Comparison of ENCODE assay signal across 9 cellular contexts in the genomic region with DNA sequence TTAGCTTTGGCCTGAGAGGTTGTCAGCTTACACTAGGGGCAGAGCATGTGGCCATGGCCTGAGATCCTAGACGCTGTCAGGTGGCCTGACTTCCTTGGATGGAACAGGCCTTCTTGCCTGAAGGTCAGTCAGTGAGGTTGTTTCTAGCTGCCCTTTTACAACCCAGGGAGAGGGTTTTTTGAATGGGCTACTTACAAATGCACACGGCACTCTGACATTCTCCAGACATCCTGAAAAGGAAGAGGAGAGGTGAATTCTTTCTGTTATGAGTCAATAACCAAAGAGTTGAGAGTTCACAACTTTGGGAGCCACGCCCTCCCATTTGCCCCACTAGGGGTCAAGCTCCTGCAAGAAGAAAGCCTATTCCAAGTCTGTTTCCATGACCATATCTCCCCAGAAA. TPM values are rescaled to one million over a fixed set of nuclear protein-coding genes. Genes with fewer than 3 reads are reported as not detected.
"Had no signal": no experiment of that assay in that cellular context is flagged by ENCODE, and none has a peak within 500 bp of the region (broad histone marks: within the 10 kb centered on the region; RNA-seq: fewer than 3 reads in every experiment).

No MANE protein-coding gene starts in this region.

- H3K4me3 ChIP-seq: GM23248, HAP-1 had no signal

- H3K27ac ChIP-seq: GM23248 had no signal

- H3K36me3 ChIP-seq: HAP-1 had no signal

- H3K4me1 ChIP-seq: HAP-1 had no signal

- H3K9me3 Mint-ChIP-seq: HFFc6 had no signal

- DNase-seq: GM23248, GOT3, H7, HFFc6, IMR-90 had no signal

- H3K27ac Mint-ChIP-seq: HFFc6 had no signal

- ATAC-seq: HCT116 had no signal

- H3K9me3 ChIP-seq: HAP-1 had no signal

- H3K4me3 Mint-ChIP-seq: HFFc6 had no signal

RNA-seq across cellular contexts. Expression of gene KRT76, which starts 7.8 kb away (rescaled TPM):
- total RNA-seq: GM23248, H4, H7, HFFc6, HT-29, IMR-90 had no signal

RNA-seq across cellular contexts. Expression of gene KRT3, which starts 26.6 kb away (rescaled TPM):
- total RNA-seq: GM23248, H4, H7, HFFc6, HT-29, IMR-90 had no signal

RNA-seq across cellular contexts. Expression of gene KRT4, which starts 44.6 kb away (rescaled TPM):
- total RNA-seq: H4, H7, HT-29 had no signal
